18 cellular contexts compared by ENCODE assay signal in the genomic region with DNA sequence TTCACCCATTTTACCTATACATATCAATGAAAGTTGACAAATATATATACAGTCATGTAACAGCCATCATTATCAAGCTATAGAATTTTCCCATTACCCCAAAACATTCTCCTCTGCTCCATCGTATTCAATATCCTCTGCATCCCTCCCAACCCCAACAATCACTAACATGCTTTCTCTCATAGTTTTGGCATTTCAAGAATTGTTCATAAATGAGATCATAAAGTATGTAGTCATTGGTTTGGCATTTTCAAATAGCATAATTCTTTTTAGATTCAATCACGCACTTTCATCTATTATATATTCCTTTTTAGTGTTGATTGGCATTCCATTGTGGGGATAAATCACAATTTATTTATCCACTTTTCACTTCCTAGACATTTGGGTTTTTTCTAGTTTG.
DNase-seq lines count a peak whose midpoint lies in the region; ATAC-seq and TF ChIP-seq lines count a peak whose summit lies in the region.
"Had no signal": no experiment of that assay in that cellular context is flagged by ENCODE, and none has a peak within 500 bp of the region (broad histone marks: within the 10 kb centered on the region; RNA-seq: fewer than 3 reads in every experiment).

No MANE protein-coding gene starts in this region.

- H2AFZ ChIP-seq in IMR-90 (replicated peaks; ENCODE audit: low read length, poor library complexity): no peak overlapping the region
- H2AFZ ChIP-seq in neuronal stem cell (ENCODE audit: low read length): no peak overlapping the region

- no CpG with 5 or more reads among the region's 2 CpGs for WGBS in IMR-90 (ENCODE audit: extremely low coverage in 2 of 2, insufficient read length in 1 of 2), 2 experiments
- WGBS in neuronal stem cell (ENCODE audit: extremely low coverage in 2 of 2, insufficient read length in 2 of 2, insufficient replicate concordance in 1 of 2), 2 donors: no CpG with 5 or more reads among the region's 2 CpGs

- H3K4me1 ChIP-seq in IMR-90 (ENCODE audit: control insufficient read depth, insufficient read depth, low read length) (peaks cover 2% of the 10 kb centered on the region; the same call in 1 of the 2 replicates), neuronal stem cell (ENCODE audit: control insufficient read depth in 2 of 2, insufficient read depth in 1 of 2, low read depth in 1 of 2, low read length in 2 of 2) (peaks cover 0 to under 1% of the 10 kb centered on the region in 2 donors)
- H3K4me1 ChIP-seq: spleen had no signal

- no peaks in the 10 kb centered on the region for H3K79me1 ChIP-seq in IMR-90 (ENCODE audit: low read depth in 1 of 2, low read length in 2 of 2)
- H3K79me1 ChIP-seq in neuronal stem cell (ENCODE audit: low read depth, low read length): no peaks in the 10 kb centered on the region

- no peak overlapping the region for H3K14ac ChIP-seq in IMR-90 (replicated peaks; ENCODE audit: low read depth, low read length)
- no peak overlapping the region for H3K14ac ChIP-seq in neuronal stem cell (ENCODE audit: low read length)

- H4K5ac ChIP-seq in IMR-90 (ENCODE audit: low read depth, low read length): no peak overlapping the region

- CTCF ChIA-PET in IMR-90 (lab: Yijun Ruan, JAX): no interaction called here

- H3K36me3 ChIP-seq in IMR-90 (ENCODE audit: control insufficient read depth, insufficient read depth, low read length) (no peaks in the 10 kb centered on the region), brain microvascular endothelial cell (replicated peaks) (no peaks in the 10 kb centered on the region), neuronal stem cell (replicated peaks in 1 of 2; ENCODE audit: control insufficient read depth in 2 of 2, insufficient read depth in 2 of 2, low read length in 2 of 2) (no peaks in the 10 kb centered on the region)
- H3K36me3 ChIP-seq: spleen had no signal

- no peak overlapping the region for H3K4me2 ChIP-seq in IMR-90 (ENCODE audit: low read depth, low read length)
- H3K4me2 ChIP-seq in neuronal stem cell (ENCODE audit: insufficient read depth, low read length, poor library complexity, severe bottlenecking): no peak overlapping the region

- no peak overlapping the region for H3K56ac ChIP-seq in IMR-90 (ENCODE audit: extremely low read depth, insufficient read depth, low read length)

- no peak overlapping the region for H2AK9ac ChIP-seq in IMR-90 (replicated peaks; ENCODE audit: low read depth, low read length, poor library complexity)

- H3K9me3 ChIP-seq in IMR-90 (ENCODE audit: control insufficient read depth, insufficient read depth, low read length) (no peaks in the 10 kb centered on the region; the same call in 1 of the 2 replicates), neuronal stem cell (replicated peaks in 1 of 2; ENCODE audit: control insufficient read depth in 2 of 2, insufficient read depth in 1 of 2, low read depth in 1 of 2, low read length in 2 of 2) (no peaks in the 10 kb centered on the region)
- H3K9me3 ChIP-seq: mucosa of descending colon, spleen had no signal

- no peak overlapping the region for H3K18ac ChIP-seq in IMR-90 (ENCODE audit: low read depth, low read length)
- H3K18ac ChIP-seq in neuronal stem cell (ENCODE audit: low read length): no peak overlapping the region

- H2BK12ac ChIP-seq in neuronal stem cell (ENCODE audit: low read length): no peak overlapping the region

- no peak overlapping the region for H2BK120ac ChIP-seq in IMR-90 (ENCODE audit: low read depth, low read length)
- H2BK120ac ChIP-seq in neuronal stem cell (ENCODE audit: low read depth, low read length): no peak overlapping the region

- BruUV-seq in IMR-90 (replicated peaks; lab: Mats Ljungman, UMichigan): no TSS peak

- POLR2A ChIA-PET in IMR-90 (lab: Charles Lee; ENCODE audit: unreplicated experiment): no interaction called here

- no peaks in the 10 kb centered on the region for H3K9me1 ChIP-seq in IMR-90 (ENCODE audit: insufficient read depth, low read length)

- H2BK20ac ChIP-seq in IMR-90 (ENCODE audit: low read depth, low read length): no peak overlapping the region

- H4K20me1 ChIP-seq in IMR-90 (ENCODE audit: insufficient read depth, low read length): no peaks in the 10 kb centered on the region

- H3K27me3 ChIP-seq in IMR-90 (ENCODE audit: control insufficient read depth, insufficient read depth, low read length): no peaks in the 10 kb centered on the region
- no peaks in the 10 kb centered on the region for H3K27me3 ChIP-seq in brain microvascular endothelial cell (replicated peaks)
- no peaks in the 10 kb centered on the region for H3K27me3 ChIP-seq in neuronal stem cell (ENCODE audit: control insufficient read depth in 3 of 3, insufficient read depth in 3 of 3, low read depth in 1 of 3, low read length in 3 of 3)
- H3K27me3 ChIP-seq: spleen had no signal

- in situ Hi-C loops in IMR-90 (cut with MboI; ENCODE audit: low sequenced_read_pairs): no loop called here
- in situ Hi-C loops in brain microvascular endothelial cell (cut with HindIII; ENCODE audit: low pct_ligation_motif_present, low sequenced_read_pairs): no loop called here

- H3K27ac ChIP-seq in IMR-90 (ENCODE audit: insufficient read depth, low read length) (no peak overlapping the region), brain microvascular endothelial cell (peak overlapping the region; percentile 13), neuronal stem cell (replicated peaks; ENCODE audit: low read length) (no peak overlapping the region)
- H3K27ac ChIP-seq: spleen had no signal

- no peak overlapping the region for H4K8ac ChIP-seq in IMR-90 (ENCODE audit: low read depth in 2 of 2, low read length in 2 of 2)
- H4K8ac ChIP-seq in neuronal stem cell (ENCODE audit: low read depth, low read length): no peak overlapping the region

- H2AK5ac ChIP-seq in IMR-90 (ENCODE audit: low read depth, low read length): no peak overlapping the region
- H2AK5ac ChIP-seq in neuronal stem cell (ENCODE audit: low read depth, low read length): no peak overlapping the region

- no peak overlapping the region for H3K9ac ChIP-seq in IMR-90 (ENCODE audit: low read depth, low read length)
- H3K9ac ChIP-seq in neuronal stem cell (ENCODE audit: low read depth, low read length, poor library complexity): no peak overlapping the region

- dilution Hi-C loops in IMR-90 (cut with HindIII; ENCODE audit: low sequenced_read_pairs, unreplicated experiment): no loop called here

- ATAC-seq in IMR-90 (ENCODE audit: low read depth) (peak; percentile 24; the same call in 1 of the 2 replicates), GM18868 (IDR thresholded peaks at IDR 0.05; ENCODE audit: unreplicated experiment) (no peak), left lobe of liver (no peak)
- ATAC-seq: mucosa of descending colon, SK-N-SH treated with all-trans-retinoic acid at 6 μM for 48 hours had no signal

- TF ChIP-seq POLR2A in IMR-90 (IDR thresholded peaks at IDR 0.05; ENCODE audit: low read depth, low read length): no peak

- no peak for TF ChIP-seq CTCF in AG10803 (conservative IDR thresholded peaks at IDR 0.05; ENCODE audit: low read length)
- TF ChIP-seq CTCF in IMR-90 (conservative IDR thresholded peaks at IDR 0.05; ENCODE audit: low read depth, low read length): no peak
- TF ChIP-seq CTCF in brain microvascular endothelial cell (IDR thresholded peaks at IDR 0.05; ENCODE audit: low read depth, low read length, missing control alignments): no peak

- peak; percentile 57 for DNase-seq in AG10803 (ENCODE audit: low read depth)
- peak; percentile 40 for DNase-seq in IMR-90
- DNase-seq in brain microvascular endothelial cell: peak; percentile 11
- peak; percentile 6 for DNase-seq in myocyte (ENCODE audit: low read depth)
- no peak for DNase-seq in neuronal stem cell (ENCODE audit: low spot score)
- no peak for DNase-seq in stimulated activated CD4-positive, alpha-beta T cell treated with anti-CD3 and anti-CD28 coated beads, Interleukin-1b, Interleukin-23, amount 100 ng/mL, for 48 hours
- DNase-seq in left lobe of liver (ENCODE audit: low spot score): no peak
- DNase-seq: activated CD4-positive, CD25-positive, alpha-beta regulatory T cell treated with anti-CD3 and anti-CD28 coated beads, Interleukin-2, amount 50 U/mL, for 72 hours; activated naive CD8-positive, alpha-beta T cell treated with anti-CD3 and anti-CD28 coated beads, Interleukin-2, amount 10 ng/mL, durations not matched to agents 7 days and 5 days; DMS79; erythroblast; Kasumi-1; mucosa of descending colon; NCI-H1092 treated with DMSO at 0.1 percent for 48 hours; NCI-H748 treated with DMSO at 0.1 percent for 48 hours; spleen had no signal

- intact Hi-C loops in IMR-90 (cut with micrococcal nuclease): no loop called here

- peak overlapping the region; percentile 28 for H2BK5ac ChIP-seq in IMR-90 (ENCODE audit: low read depth, low read length, poor library complexity, severe bottlenecking)
- H2BK5ac ChIP-seq in neuronal stem cell (ENCODE audit: low read length): no peak overlapping the region

- no peak overlapping the region for H2BK15ac ChIP-seq in IMR-90 (ENCODE audit: low read depth, low read length)
- no peak overlapping the region for H2BK15ac ChIP-seq in neuronal stem cell (ENCODE audit: low read length)

- H3K4me3 ChIP-seq in AG10803 (ENCODE audit: low read length) (no peak overlapping the region), IMR-90 (ENCODE audit: insufficient read depth, low read depth, low read length) (no peak overlapping the region), brain microvascular endothelial cell (ENCODE audit: low read depth, low read length) (no peak overlapping the region), neuronal stem cell (ENCODE audit: low read length in 2 of 2) (no peak overlapping the region)
- H3K4me3 ChIP-seq: mucosa of descending colon, spleen had no signal

- H3K4ac ChIP-seq in IMR-90 (ENCODE audit: low read depth, low read length) (no peak overlapping the region), neuronal stem cell (ENCODE audit: low read length) (no peak overlapping the region)

- H4K91ac ChIP-seq in IMR-90 (ENCODE audit: insufficient read depth, low read depth, low read length): no peak overlapping the region
- no peak overlapping the region for H4K91ac ChIP-seq in neuronal stem cell (ENCODE audit: low read depth, low read length, poor library complexity)

- no peak for TF ChIP-seq RAD21 in IMR-90 (IDR thresholded peaks at IDR 0.05; ENCODE audit: low read length)

- H3K23ac ChIP-seq in IMR-90 (ENCODE audit: low read depth, low read length) (no peak overlapping the region), neuronal stem cell (ENCODE audit: low read depth, low read length, poor library complexity) (no peak overlapping the region)

TF ChIP-seq in IMR-90, 13 proteins besides CTCF, POLR2A, EP300 and RAD21 (continues in another document):
- TF ChIP-seq, protein P1, sequence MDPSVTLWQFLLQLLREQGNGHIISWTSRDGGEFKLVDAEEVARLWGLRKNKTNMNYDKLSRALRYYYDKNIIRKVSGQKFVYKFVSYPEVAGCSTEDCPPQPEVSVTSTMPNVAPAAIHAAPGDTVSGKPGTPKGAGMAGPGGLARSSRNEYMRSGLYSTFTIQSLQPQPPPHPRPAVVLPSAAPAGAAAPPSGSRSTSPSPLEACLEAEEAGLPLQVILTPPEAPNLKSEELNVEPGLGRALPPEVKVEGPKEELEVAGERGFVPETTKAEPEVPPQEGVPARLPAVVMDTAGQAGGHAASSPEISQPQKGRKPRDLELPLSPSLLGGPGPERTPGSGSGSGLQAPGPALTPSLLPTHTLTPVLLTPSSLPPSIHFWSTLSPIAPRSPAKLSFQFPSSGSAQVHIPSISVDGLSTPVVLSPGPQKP (IDR thresholded peaks at IDR 0.05; ENCODE audit: borderline replicate concordance, low read depth, low read length): no peak
- TF ChIP-seq SMC3 (IDR thresholded peaks at IDR 0.05; ENCODE audit: low read depth, low read length): no peak

Comparison
In these comparisons a context has a peak if more than half of its experiments do, and no peak if none do; other contexts are left out.
1. DNase-seq: peak in AG10803 (single experiment), IMR-90 (single experiment), brain microvascular endothelial cell (single experiment) and myocyte (single experiment); none in neuronal stem cell (single experiment), stimulated activated CD4-positive, alpha-beta T cell treated with anti-CD3 and anti-CD28 coated beads, Interleukin-1b, Interleukin-23, amount 100 ng/mL, for 48 hours (single experiment) and left lobe of liver (single experiment).